Comparison of ENCODE assay signal across 1 cellular context in genomic region chr3:12810013-12810780, GRCh38.
TF ChIP-seq lines count a peak whose summit lies in the region.

No MANE protein-coding gene starts in this region.

TF ChIP-seq in K562, 482 proteins besides CTCF, POLR2A, EP300 and RAD21 (continued from another document):
- TF ChIP-seq ZHX1 (conservative IDR thresholded peaks at IDR 0.05; ENCODE audit: low read length), result peak; percentile 20; the same call in 1 of the 2 replicates
- TF ChIP-seq THAP7 (CRISPR knock-in tag; IDR thresholded peaks at IDR 0.05), result no peak
- no peak for TF ChIP-seq ZNF76 (CRISPR knock-in tag; IDR thresholded peaks at IDR 0.05; ENCODE audit: borderline replicate concordance)
- no peak for TF ChIP-seq MCM7 (IDR thresholded peaks at IDR 0.05)
- TF ChIP-seq PRPF4 (IDR thresholded peaks at IDR 0.05; ENCODE audit: insufficient read depth, low read depth, low read length, poor library complexity, severe bottlenecking), result no peak
- TF ChIP-seq CBFA2T3 (IDR thresholded peaks at IDR 0.05), result 0 out of 2 replicates have a peak, but pooled peaks have one; percentile 9
- TF ChIP-seq TBP (optimal IDR thresholded peaks at IDR 0.05; ENCODE audit: low read depth, low read length), result no peak
- no peak for TF ChIP-seq GABPA (tag; conservative IDR thresholded peaks at IDR 0.05; ENCODE audit: low read depth)
- TF ChIP-seq CEBPB (tag; IDR thresholded peaks at IDR 0.05), result no peak
- no peak for TF ChIP-seq CHD4 (IDR thresholded peaks at IDR 0.05; ENCODE audit: insufficient read depth, insufficient replicate concordance, low read depth, low read length, poor library complexity, severe bottlenecking)
- TF ChIP-seq ZNF12 (CRISPR knock-in tag; IDR thresholded peaks at IDR 0.05), result peak; percentile 69
- TF ChIP-seq HMGXB4 (CRISPR knock-in tag; IDR thresholded peaks at IDR 0.05), result peak; percentile 97
- peak; percentile 76 for TF ChIP-seq PHF20 (IDR thresholded peaks at IDR 0.05; ENCODE audit: partially characterized antibody)
- TF ChIP-seq ESRRB (CRISPR knock-in tag; IDR thresholded peaks at IDR 0.05; ENCODE audit: borderline replicate concordance), result no peak
- TF ChIP-seq CBFB (CRISPR knock-in tag; IDR thresholded peaks at IDR 0.05), result peak; percentile 70
- no peak for TF ChIP-seq SRSF3 (IDR thresholded peaks at IDR 0.05; ENCODE audit: insufficient read depth, low read length)
- no peak for TF ChIP-seq BRF1 (IDR thresholded peaks at IDR 0.05; ENCODE audit: borderline replicate concordance, extremely low read depth, insufficient read length)
